17 cellular contexts compared by ENCODE assay signal in the genomic region with DNA sequence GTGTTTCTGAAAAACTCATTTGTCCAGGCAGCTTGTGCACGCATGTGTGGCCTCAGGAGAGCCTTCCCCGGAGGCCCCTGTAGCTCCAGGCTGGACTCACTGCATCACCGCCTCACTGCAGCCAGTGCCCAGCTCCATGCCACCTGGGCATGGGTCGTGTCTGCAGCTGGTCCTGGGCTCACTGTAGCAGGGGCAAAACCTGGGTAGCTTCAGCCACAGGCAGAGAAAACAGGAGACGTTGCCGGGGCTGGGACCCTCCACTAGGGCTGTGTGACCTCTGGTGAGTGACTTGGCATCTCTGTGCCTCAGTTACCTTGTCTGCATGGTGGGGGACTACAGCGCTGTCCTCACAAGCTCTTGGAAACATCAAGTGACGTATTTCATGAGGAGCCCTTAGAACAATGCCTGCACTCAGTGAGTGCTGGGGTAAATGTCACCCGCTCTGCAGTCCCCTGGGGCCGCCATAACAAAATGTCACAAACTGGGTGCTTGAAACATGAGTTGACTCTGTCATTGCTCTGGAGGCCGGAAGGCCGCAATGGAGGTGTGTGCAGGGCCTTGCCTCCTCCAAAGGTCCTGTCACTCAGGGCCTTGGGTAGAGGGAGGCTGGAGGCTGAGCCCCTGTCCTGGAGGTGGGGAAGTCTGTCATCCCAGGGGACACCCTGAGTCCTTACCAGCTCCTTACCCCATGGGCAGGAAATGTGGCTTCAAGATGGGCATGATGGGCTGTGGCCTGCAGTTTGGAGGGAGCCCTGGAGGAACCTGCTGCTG.
DNase-seq lines count a peak whose midpoint lies in the region; ATAC-seq and TF ChIP-seq lines count a peak whose summit lies in the region.
"Had no signal": no experiment of that assay in that cellular context is flagged by ENCODE, and none has a peak within 500 bp of the region (broad histone marks: within the 10 kb centered on the region; RNA-seq: fewer than 3 reads in every experiment).

No MANE protein-coding gene starts in this region.

- H3K4me1 ChIP-seq in aorta (ENCODE audit: control insufficient read depth in 1 of 2, insufficient read depth in 2 of 2, low read length in 2 of 2) = no peaks in the 10 kb centered on the region

- H3K27ac ChIP-seq in coronary artery (no peak overlapping the region), aorta (ENCODE audit: low read depth in 1 of 2, low read length in 2 of 2) (no peak overlapping the region)
- H3K27ac ChIP-seq: BLaER1 had no signal

- H3K27me3 Mint-ChIP-seq in osteocyte (ENCODE audit: unreplicated experiment) = no peaks in the 10 kb centered on the region

- ATAC-seq in aorta (ENCODE audit: low FRiP score) (peak; percentile 11), HG02642 (IDR thresholded peaks at IDR 0.05; ENCODE audit: poor library complexity, unreplicated experiment) (no peak)

- no peak overlapping the region for H3K4me3 Mint-ChIP-seq in osteocyte (ENCODE audit: unreplicated experiment)
- H3K4me3 Mint-ChIP-seq: CD14-positive monocyte; CD4-positive, alpha-beta memory T cell; HFFc6 had no signal

- H3K9me3 Mint-ChIP-seq in osteocyte (ENCODE audit: unreplicated experiment) = no peaks in the 10 kb centered on the region
- H3K9me3 Mint-ChIP-seq: CD4-positive, alpha-beta memory T cell had no signal

- no peak for TF ChIP-seq CTCF in coronary artery (IDR thresholded peaks at IDR 0.05)
- TF ChIP-seq CTCF in osteocyte (IDR thresholded peaks at IDR 0.05) = no peak

- peaks cover 2% of the 10 kb centered on the region for H3K9me3 ChIP-seq in aorta (ENCODE audit: control insufficient read depth, low read length)

- H3K27ac Mint-ChIP-seq in osteocyte (ENCODE audit: unreplicated experiment) = no peak overlapping the region
- H3K27ac Mint-ChIP-seq: CD4-positive, alpha-beta memory T cell; HFFc6 had no signal

- intact Hi-C loops in aorta (cut with DNase I) = no loop called here

- DNase-seq in coronary artery (ENCODE audit: low spot score) (peak; percentile 64), islet precursor cell (peak; percentile 29), osteocyte (ENCODE audit: extremely low spot score, unreplicated experiment) (peak; percentile 81), aorta (no peak), superior temporal gyrus (ENCODE audit: extremely low spot score) (no peak), dedifferentiated amniotic fluid mesenchymal stem cell (ENCODE audit: extremely low spot score) (no peak)
- DNase-seq: 8988T; CD4-positive, alpha-beta memory T cell; DMS153; DMS79; GDM1; GOT3; H7; HFFc6 had no signal

- no peak overlapping the region for H3K4me3 ChIP-seq in coronary artery
- no peak overlapping the region for H3K4me3 ChIP-seq in aorta (ENCODE audit: low read length in 2 of 2)
- H3K4me3 ChIP-seq: BLaER1 had no signal

- no peaks in the 10 kb centered on the region for H3K27me3 ChIP-seq in aorta (ENCODE audit: control insufficient read depth in 1 of 2, insufficient read depth in 2 of 2, low read length in 1 of 2)
- H3K27me3 ChIP-seq: BLaER1 had no signal

- H3K36me3 ChIP-seq in aorta (ENCODE audit: control insufficient read depth in 1 of 2, insufficient read depth in 2 of 2, low read length in 1 of 2) = no peaks in the 10 kb centered on the region
- H3K36me3 ChIP-seq: BLaER1 had no signal

- H3K4me1 Mint-ChIP-seq in osteocyte (ENCODE audit: unreplicated experiment) = no peaks in the 10 kb centered on the region
- H3K4me1 Mint-ChIP-seq: CD14-positive monocyte; CD4-positive, alpha-beta memory T cell had no signal

- WGBS in aorta, 2 donors = 85% methylated on average over 12 of the region's 12 CpGs

- H3K36me3 Mint-ChIP-seq in osteocyte (ENCODE audit: unreplicated experiment) = no peaks in the 10 kb centered on the region
- H3K36me3 Mint-ChIP-seq: CD14-positive monocyte; CD4-positive, alpha-beta memory T cell had no signal

Comparison
In these comparisons a context has a peak if more than half of its experiments do, and no peak if none do; other contexts are left out.
1. DNase-seq: peak in coronary artery (single experiment), islet precursor cell (single experiment) and osteocyte (single experiment); none in aorta (0 of 2), superior temporal gyrus (single experiment) and dedifferentiated amniotic fluid mesenchymal stem cell (single experiment).